1 cellular context compared by ENCODE assay signal in the genomic region with DNA sequence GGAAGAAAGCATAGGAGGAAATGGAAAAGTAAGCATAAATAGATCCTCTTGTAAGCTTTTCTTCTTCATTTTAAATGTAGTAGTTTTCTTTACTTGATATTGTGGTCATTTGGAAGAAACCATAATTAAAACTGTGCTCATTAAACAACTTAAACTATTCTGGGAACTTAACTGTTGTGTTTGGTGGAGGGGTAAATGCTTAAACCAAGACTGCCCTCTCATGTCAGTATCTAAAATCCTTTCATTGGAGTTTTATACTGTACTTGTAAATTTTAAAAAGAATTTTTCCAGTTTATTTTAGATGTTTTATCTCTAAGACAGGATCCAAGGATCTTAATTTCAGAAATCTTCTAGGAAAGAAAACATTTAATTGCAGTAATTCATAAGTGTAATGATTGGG.
TF ChIP-seq lines count a peak whose summit lies in the region.

No MANE protein-coding gene starts in this region.

TF ChIP-seq in GM12878, 131 proteins besides CTCF, POLR2A, EP300 and RAD21:
- TF ChIP-seq CHD2 (IDR thresholded peaks at IDR 0.05; ENCODE audit: borderline replicate concordance, low read depth, low read length) (no peak), ATF7 (IDR thresholded peaks at IDR 0.05; ENCODE audit: low read depth) (no peak), ESRRA (IDR thresholded peaks at IDR 0.05; ENCODE audit: low read length) (no peak)
- TF ChIP-seq, protein P1, sequence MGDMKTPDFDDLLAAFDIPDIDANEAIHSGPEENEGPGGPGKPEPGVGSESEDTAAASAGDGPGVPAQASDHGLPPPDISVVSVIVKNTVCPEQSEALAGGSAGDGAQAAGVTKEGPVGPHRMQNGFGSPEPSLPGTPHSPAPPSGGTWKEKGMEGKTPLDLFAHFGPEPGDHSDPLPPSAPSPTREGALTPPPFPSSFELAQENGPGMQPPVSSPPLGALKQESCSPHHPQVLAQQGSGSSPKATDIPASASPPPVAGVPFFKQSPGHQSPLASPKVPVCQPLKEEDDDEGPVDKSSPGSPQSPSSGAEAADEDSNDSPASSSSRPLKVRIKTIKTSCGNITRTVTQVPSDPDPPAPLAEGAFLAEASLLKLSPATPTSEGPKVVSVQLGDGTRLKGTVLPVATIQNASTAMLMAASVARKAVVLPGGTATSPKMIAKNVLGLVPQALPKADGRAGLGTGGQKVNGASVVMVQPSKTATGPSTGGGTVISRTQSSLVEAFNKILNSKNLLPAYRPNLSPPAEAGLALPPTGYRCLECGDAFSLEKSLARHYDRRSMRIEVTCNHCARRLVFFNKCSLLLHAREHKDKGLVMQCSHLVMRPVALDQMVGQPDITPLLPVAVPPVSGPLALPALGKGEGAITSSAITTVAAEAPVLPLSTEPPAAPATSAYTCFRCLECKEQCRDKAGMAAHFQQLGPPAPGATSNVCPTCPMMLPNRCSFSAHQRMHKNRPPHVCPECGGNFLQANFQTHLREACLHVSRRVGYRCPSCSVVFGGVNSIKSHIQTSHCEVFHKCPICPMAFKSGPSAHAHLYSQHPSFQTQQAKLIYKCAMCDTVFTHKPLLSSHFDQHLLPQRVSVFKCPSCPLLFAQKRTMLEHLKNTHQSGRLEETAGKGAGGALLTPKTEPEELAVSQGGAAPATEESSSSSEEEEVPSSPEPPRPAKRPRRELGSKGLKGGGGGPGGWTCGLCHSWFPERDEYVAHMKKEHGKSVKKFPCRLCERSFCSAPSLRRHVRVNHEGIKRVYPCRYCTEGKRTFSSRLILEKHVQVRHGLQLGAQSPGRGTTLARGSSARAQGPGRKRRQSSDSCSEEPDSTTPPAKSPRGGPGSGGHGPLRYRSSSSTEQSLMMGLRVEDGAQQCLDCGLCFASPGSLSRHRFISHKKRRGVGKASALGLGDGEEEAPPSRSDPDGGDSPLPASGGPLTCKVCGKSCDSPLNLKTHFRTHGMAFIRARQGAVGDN (IDR thresholded peaks at IDR 0.05) = no peak
